Comparison of ENCODE assay signal across 8 cellular contexts in genomic region chr11:6619021-6619745, GRCh38. TPM values are rescaled to one million over a fixed set of nuclear protein-coding genes. Genes with fewer than 3 reads are reported as not detected.
DNase-seq lines count a peak whose midpoint lies in the region; ATAC-seq and TF ChIP-seq lines count a peak whose summit lies in the region.

Gene TPP1 (minus strand): TSS chr11:6619422. CDS start chr11:6619400, 22 bp downstream.

- peaks cover 13% of the 10 kb centered on the region for H3K36me3 ChIP-seq in endodermal cell (ENCODE audit: control insufficient read depth, insufficient read depth, low read length)
- H3K36me3 ChIP-seq in mesendoderm (ENCODE audit: control insufficient read depth, insufficient read depth, low read length) = no peaks in the 10 kb centered on the region

- DNase-seq in Caki2 (ENCODE audit: low read depth) (peak; percentile 87), HUDEP-2 (lab: John Stamatoyannopoulos, UW; ENCODE audit: unreplicated experiment in 76 of 76) (peak in 74 of 76 experiments; percentile 16 to 92 (median 78)), NOMO-1 treated with dmso at 0.1 percent for 144 hours (lab: John Stamatoyannopoulos, UW; ENCODE audit: unreplicated experiment) (peak; percentile 92), endodermal cell (peak; percentile 97), mesendoderm (peak; percentile 97)
- DNase-seq in activated CD8-positive, alpha-beta memory T cell treated with anti-CD3 and anti-CD28 coated beads for 48 hours (ENCODE audit: low read depth in 2 of 3, low spot score in 2 of 3) = peak; percentile 70 to 76 (median 76)
- DNase-seq in stimulated activated CD8-positive, alpha-beta memory T cell treated with anti-CD3 and anti-CD28 coated beads, Interleukin-15, amount 100 ng/mL, for 1 hour (ENCODE audit: low read depth) = peak; percentile 86

- H3K27me3 Mint-ChIP-seq in endodermal cell (ENCODE audit: insufficient read depth) = no peaks in the 10 kb centered on the region

- H3K27me3 ChIP-seq in endodermal cell (ENCODE audit: control insufficient read depth, insufficient read depth, low read length, poor library complexity, severe bottlenecking) (no peaks in the 10 kb centered on the region), mesendoderm (ENCODE audit: insufficient read depth, low read length, poor library complexity) (no peaks in the 10 kb centered on the region)

- H3K9ac ChIP-seq in endodermal cell (ENCODE audit: extremely low read depth, low read length, poor library complexity, severe bottlenecking) = peak within 1 kb of the TSS; percentile 85
- H3K9ac ChIP-seq in mesendoderm (ENCODE audit: low read length) = peak within 1 kb of the TSS; percentile 75

- peaks cover 5% of the 10 kb centered on the region for H3K79me1 ChIP-seq in mesendoderm (ENCODE audit: low read length)

- H3K27ac Mint-ChIP-seq in endodermal cell = no peak within 1 kb of the TSS

- peak within 1 kb of the TSS; percentile 99 for H3K4me2 ChIP-seq in mesendoderm (ENCODE audit: low read length)

- ATAC-seq in GM21390 (IDR thresholded peaks at IDR 0.05; ENCODE audit: unreplicated experiment) = peak; percentile 99

- peak within 1 kb of the TSS; percentile 85 for H3K56ac ChIP-seq in mesendoderm (ENCODE audit: low read length)

- H3K4me1 ChIP-seq in endodermal cell (ENCODE audit: control insufficient read depth, insufficient read depth, low read length) (peaks cover 7% of the 10 kb centered on the region), mesendoderm (ENCODE audit: control insufficient read depth, low read depth, low read length) (no peaks in the 10 kb centered on the region)

- H3K79me2 ChIP-seq in mesendoderm (ENCODE audit: control insufficient read depth, insufficient read depth, low read length) = peaks cover 2% of the 10 kb centered on the region

- H2AK5ac ChIP-seq in mesendoderm (ENCODE audit: low read length) = peak within 1 kb of the TSS; percentile 56

- no peaks in the 10 kb centered on the region for H3K9me3 ChIP-seq in endodermal cell (ENCODE audit: control insufficient read depth, low read length)

- H3K18ac ChIP-seq in mesendoderm (ENCODE audit: low read length) = no peak within 1 kb of the TSS

- no peak within 1 kb of the TSS for H3K27ac ChIP-seq in endodermal cell (ENCODE audit: low read depth, low read length)
- H3K27ac ChIP-seq in mesendoderm (ENCODE audit: low read depth, low read length) = no peak within 1 kb of the TSS

- no peak within 1 kb of the TSS for H3K4me3 Mint-ChIP-seq in endodermal cell

- no peaks in the 10 kb centered on the region for H3K4me1 Mint-ChIP-seq in endodermal cell

- TF ChIP-seq CTCF in endodermal cell (conservative IDR thresholded peaks at IDR 0.05) = no peak

- H2BK15ac ChIP-seq in mesendoderm (replicated peaks; ENCODE audit: low read depth) = no peak within 1 kb of the TSS

- peak within 1 kb of the TSS; percentile 97 for H4K5ac ChIP-seq in mesendoderm (ENCODE audit: low read length)

- no peak within 1 kb of the TSS for H2BK120ac ChIP-seq in mesendoderm (ENCODE audit: low read depth, low read length)

- peak within 1 kb of the TSS; percentile 97 for H3K4me3 ChIP-seq in endodermal cell (ENCODE audit: low read length)
- peak within 1 kb of the TSS; percentile 71 for H3K4me3 ChIP-seq in mesendoderm (ENCODE audit: low read length)

- no peaks in the 10 kb centered on the region for H3K9me3 Mint-ChIP-seq in endodermal cell

- H2BK5ac ChIP-seq in mesendoderm (ENCODE audit: low read length) = no peak within 1 kb of the TSS

- peaks cover 23% of the 10 kb centered on the region for H3K36me3 Mint-ChIP-seq in endodermal cell (ENCODE audit: low read depth)

- 0% methylated on average over 4 to 16 of the region's 16 CpGs for WGBS in endodermal cell (ENCODE audit: insufficient coverage in 1 of 2, insufficient read length in 1 of 2), 2 experiments
- no CpG with 5 or more reads among the region's 16 CpGs for WGBS in mesendoderm (ENCODE audit: extremely low coverage, insufficient coverage, low lambda C conversion rate)

- in situ Hi-C loops in Caki2 (cut with HindIII; ENCODE audit: low pct_unique_long_range_greater_than_20kb, low sequenced_read_pairs) = no loop called here

- no peak within 1 kb of the TSS for H4K8ac ChIP-seq in mesendoderm (ENCODE audit: low read depth, low read length)

- no peak within 1 kb of the TSS for H3K23ac ChIP-seq in mesendoderm (ENCODE audit: low read length)

- H3K4ac ChIP-seq in mesendoderm (ENCODE audit: low read depth, low read length) = no peak within 1 kb of the TSS

RNA-seq across cellular contexts. Expression of gene TPP1, which starts in this region (rescaled TPM):
- total RNA-seq in Caki2 (2014; rRNA removed; shearing (Covaris generic); ENCODE audit: low replicate concordance) = 17.4 and 30.0 TPM in 2 replicates
- total RNA-seq in endodermal cell = 10 to 100 TPM; 68.3 to 71.0 TPM
- 52.5 TPM for polyA plus RNA-seq in endodermal cell (2013, experiment 1 of 2)
- polyA plus RNA-seq in endodermal cell (2013, experiment 2 of 2) = 41.0 TPM
- polyA plus RNA-seq in mesendoderm (2013, experiment 1 of 2) = 28.7 TPM
- 27.8 TPM for polyA plus RNA-seq in mesendoderm (2013, experiment 2 of 2)
